In genomic region chr10:37754538-37755323, GRCh38 we compare ENCODE assay signal across 9 cellular contexts.
DNase-seq lines count a peak whose midpoint lies in the region; ATAC-seq, FAIRE-seq and TF ChIP-seq lines count a peak whose summit lies in the region.
"Had no signal": no experiment of that assay in that cellular context is flagged by ENCODE, and none has a peak within 500 bp of the region (broad histone marks: within the 10 kb centered on the region; RNA-seq: fewer than 3 reads in every experiment).

No MANE protein-coding gene starts in this region.

- no peak overlapping the region for H4K8ac ChIP-seq in neuronal stem cell (ENCODE audit: low read depth, low read length)

- H3K9me3 ChIP-seq in SJCRH30 (replicated peaks) (no peaks in the 10 kb centered on the region), kidney (ENCODE audit: control insufficient read depth in 1 of 2, low read length in 2 of 2) (no peaks in the 10 kb centered on the region), ovary (peaks cover 0 to 4% of the 10 kb centered on the region in 2 donors), neuronal stem cell (replicated peaks in 1 of 2; ENCODE audit: control insufficient read depth in 2 of 2, insufficient read depth in 1 of 2, low read depth in 1 of 2, low read length in 2 of 2) (peaks cover 0 to 35% of the 10 kb centered on the region in 2 donors)

- no peak overlapping the region for H3K18ac ChIP-seq in neuronal stem cell (ENCODE audit: low read length)

- H3K4me3 ChIP-seq in SJCRH30 (no peak overlapping the region), kidney (ENCODE audit: low read length in 2 of 2) (no peak overlapping the region), ovary (no peak overlapping the region), neuronal stem cell (ENCODE audit: low read length in 2 of 2) (no peak overlapping the region)

- DNase-seq in GM03348 (ENCODE audit: low spot score) (peak; percentile 49), SJCRH30 (peak; percentile 25 to 56), kidney (no peak), mesenteric fat pad (ENCODE audit: low spot score) (no peak), ovary (no peak), neuronal stem cell (ENCODE audit: low spot score) (no peak)
- DNase-seq in activated effector memory CD4-positive, alpha-beta T cell treated with Interleukin-2 at 50 U/mL for 16 hours = no peak

- H2BK120ac ChIP-seq in neuronal stem cell (ENCODE audit: low read depth, low read length) = no peak overlapping the region

- H3K9ac ChIP-seq in kidney (ENCODE audit: low read length in 2 of 2) (no peak overlapping the region), neuronal stem cell (ENCODE audit: low read depth, low read length, poor library complexity) (no peak overlapping the region)

- H2BK5ac ChIP-seq in neuronal stem cell (ENCODE audit: low read length) = no peak overlapping the region

- no peaks in the 10 kb centered on the region for H3K79me1 ChIP-seq in neuronal stem cell (ENCODE audit: low read depth, low read length)

- TF ChIP-seq CTCF in kidney (IDR thresholded peaks at IDR 0.05; ENCODE audit: borderline replicate concordance, extremely low read depth, insufficient read depth) = peak; percentile 38
- TF ChIP-seq CTCF in ovary (IDR thresholded peaks at IDR 0.05) = no peak

- ATAC-seq in HG02884 (IDR thresholded peaks at IDR 0.05; ENCODE audit: unreplicated experiment) = peak; percentile 66

- no peak overlapping the region for H4K91ac ChIP-seq in neuronal stem cell (ENCODE audit: low read depth, low read length, poor library complexity)

- H3K23ac ChIP-seq in neuronal stem cell (ENCODE audit: low read depth, low read length, poor library complexity) = no peak overlapping the region

- H3K4me2 ChIP-seq in neuronal stem cell (ENCODE audit: insufficient read depth, low read length, poor library complexity, severe bottlenecking) = no peak overlapping the region

- no peak overlapping the region for H3K4ac ChIP-seq in neuronal stem cell (ENCODE audit: low read length)

- WGBS in ovary, 3 donors = 19 to 28% (median 22%) methylated on average over 2 of the region's 2 CpGs
- WGBS in neuronal stem cell (ENCODE audit: extremely low coverage in 2 of 2, insufficient read length in 2 of 2, insufficient replicate concordance in 1 of 2), 2 donors = no CpG with 5 or more reads among the region's 2 CpGs

- no peaks in the 10 kb centered on the region for H3K4me1 ChIP-seq in SJCRH30
- no peaks in the 10 kb centered on the region for H3K4me1 ChIP-seq in kidney (ENCODE audit: control insufficient read depth in 1 of 2, insufficient read depth in 1 of 2, low read depth in 1 of 2, low read length in 2 of 2)
- no peaks in the 10 kb centered on the region for H3K4me1 ChIP-seq in ovary (ENCODE audit: insufficient read depth)
- H3K4me1 ChIP-seq in neuronal stem cell (ENCODE audit: control insufficient read depth in 2 of 2, insufficient read depth in 1 of 2, low read depth in 1 of 2, low read length in 2 of 2) = no peaks in the 10 kb centered on the region

- intact Hi-C loops in kidney (cut with DNase I) (no loop called here), ovary (cut with DNase I) (no loop called here)

- no peak overlapping the region for H2AK5ac ChIP-seq in neuronal stem cell (ENCODE audit: low read depth, low read length)

- H3K27ac ChIP-seq in SJCRH30 = no peak overlapping the region
- no peak overlapping the region for H3K27ac ChIP-seq in kidney (ENCODE audit: low read depth in 2 of 2, low read length in 2 of 2)
- H3K27ac ChIP-seq in ovary = no peak overlapping the region
- H3K27ac ChIP-seq in neuronal stem cell (replicated peaks; ENCODE audit: low read length) = no peak overlapping the region

- H3K36me3 ChIP-seq in SJCRH30 (no peaks in the 10 kb centered on the region), kidney (ENCODE audit: control insufficient read depth in 1 of 2, insufficient read depth in 2 of 2, low read length in 2 of 2) (no peaks in the 10 kb centered on the region), ovary (no peaks in the 10 kb centered on the region), neuronal stem cell (replicated peaks in 1 of 2; ENCODE audit: control insufficient read depth in 2 of 2, insufficient read depth in 2 of 2, low read length in 2 of 2) (no peaks in the 10 kb centered on the region)

- H3K14ac ChIP-seq in neuronal stem cell (ENCODE audit: low read length) = no peak overlapping the region

- H2BK12ac ChIP-seq in neuronal stem cell (ENCODE audit: low read length) = no peak overlapping the region

- no peak for TF ChIP-seq EP300 in ovary (IDR thresholded peaks at IDR 0.05)

- H2AFZ ChIP-seq in neuronal stem cell (ENCODE audit: low read length) = no peak overlapping the region

- no peaks in the 10 kb centered on the region for H3K27me3 ChIP-seq in SJCRH30
- no peaks in the 10 kb centered on the region for H3K27me3 ChIP-seq in ovary
- H3K27me3 ChIP-seq in neuronal stem cell (ENCODE audit: control insufficient read depth in 3 of 3, insufficient read depth in 3 of 3, low read depth in 1 of 3, low read length in 3 of 3) = no peaks in the 10 kb centered on the region

- no peak for TF ChIP-seq POLR2A in ovary (IDR thresholded peaks at IDR 0.05)

- no peak overlapping the region for H2BK15ac ChIP-seq in neuronal stem cell (ENCODE audit: low read length)

- no peak for FAIRE-seq in kidney (lab: Jason Lieb, UNC)
- FAIRE-seq: endothelial cell of umbilical vein had no signal

Comparison
In these comparisons a context has a peak if more than half of its experiments do, and no peak if none do; other contexts are left out.
1. DNase-seq: peak in GM03348 (single experiment) and SJCRH30 (2 of 2); none in kidney (single experiment), mesenteric fat pad (single experiment), ovary (0 of 5), activated effector memory CD4-positive, alpha-beta T cell treated with Interleukin-2 at 50 U/mL for 16 hours (single experiment) and neuronal stem cell (single experiment).